Comparison of ENCODE assay signal across 22 cellular contexts in the genomic region with DNA sequence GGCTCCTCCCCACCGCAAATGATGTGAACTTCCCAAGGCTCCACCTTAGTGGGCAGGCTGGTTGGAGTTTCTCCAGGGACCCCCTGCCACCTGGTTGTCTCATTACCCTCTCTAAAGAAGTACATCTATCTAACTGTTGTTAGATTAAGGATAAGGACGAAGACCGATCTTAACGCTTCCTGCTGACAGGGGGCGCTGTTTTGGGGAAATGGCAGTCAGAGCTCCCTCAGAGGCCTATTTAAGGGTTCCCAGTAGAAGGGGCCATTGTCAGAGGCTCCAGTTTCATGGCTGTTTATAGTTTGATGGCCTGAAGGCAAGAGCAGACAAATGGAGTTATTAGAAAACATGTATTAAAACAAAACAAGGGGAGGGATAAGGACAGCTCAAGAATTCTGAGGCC.
"Had no signal": no experiment of that assay in that cellular context is flagged by ENCODE, and none has a peak within 500 bp of the region (broad histone marks: within the 10 kb centered on the region; RNA-seq: fewer than 3 reads in every experiment).

No MANE protein-coding gene starts in this region.

- H3K27me3 ChIP-seq: body of pancreas, right atrium auricular region, suprapubic skin, transverse colon, uterus had no signal

- ATAC-seq: activated naive CD4-positive, alpha-beta T cell treated with anti-CD3 and anti-CD28 coated beads, Interleukin-2, amount 50 U/mL, for 72 hours; activated T-cell treated with anti-CD3 and anti-CD28 coated beads, Interleukin-2, amount 50 U/mL, for 4 hours; body of pancreas; effector memory CD8-positive, alpha-beta T cell; foreskin keratinocyte; left ventricle myocardium superior had no signal

- H3K27ac ChIP-seq: body of pancreas, foreskin keratinocyte, right atrium auricular region, suprapubic skin, transverse colon, uterus, WERI-Rb-1 had no signal

- H3K9me3 Mint-ChIP-seq: activated naive CD4-positive, alpha-beta T cell treated with anti-CD3 and anti-CD28 coated beads, Interleukin-2, amount 50 U/mL, for 72 hours; activated T-cell treated with anti-CD3 and anti-CD28 coated beads, Interleukin-2, amount 50 U/mL, for 4 hours; effector memory CD8-positive, alpha-beta T cell; stimulated activated naive CD8-positive, alpha-beta T cell treated with anti-CD3 and anti-CD28 coated beads, Interleukin-15, Interleukin-2, amounts not matched to agents 100 ng/mL and 50 ng/mL, for 24 hours had no signal

- H3K4me1 Mint-ChIP-seq: activated CD4-positive, alpha-beta T cell treated with anti-CD3 and anti-CD28 coated beads, Interleukin-2, amount 10 ng/mL, durations not matched to agents 24 days and 14 days had no signal

- H3K4me1 ChIP-seq: body of pancreas, foreskin keratinocyte, right atrium auricular region, suprapubic skin, transverse colon, uterus had no signal

- H3K27me3 Mint-ChIP-seq: activated CD4-positive, alpha-beta T cell treated with anti-CD3 and anti-CD28 coated beads, Interleukin-2, amount 10 ng/mL, durations not matched to agents 24 days and 14 days; effector memory CD8-positive, alpha-beta T cell; progenitor cell of endocrine pancreas; stimulated activated naive CD8-positive, alpha-beta T cell treated with anti-CD3 and anti-CD28 coated beads, Interleukin-15, Interleukin-2, amounts not matched to agents 100 ng/mL and 50 ng/mL, for 24 hours had no signal

- H3K4me3 Mint-ChIP-seq: activated CD4-positive, alpha-beta T cell treated with anti-CD3 and anti-CD28 coated beads, Interleukin-2, amount 10 ng/mL, durations not matched to agents 24 days and 14 days; activated T-cell treated with anti-CD3 and anti-CD28 coated beads, Interleukin-2, amount 50 U/mL, for 4 hours; effector memory CD8-positive, alpha-beta T cell; stimulated activated naive CD8-positive, alpha-beta T cell treated with anti-CD3 and anti-CD28 coated beads, Interleukin-15, Interleukin-2, amounts not matched to agents 100 ng/mL and 50 ng/mL, for 24 hours had no signal

- DNase-seq: activated CD4-positive, alpha-beta T cell treated with anti-CD3 and anti-CD28 coated beads, Interleukin-2, amount 10 ng/mL, durations not matched to agents 24 days and 14 days; activated CD8-positive, alpha-beta memory T cell treated with anti-CD3 and anti-CD28 coated beads, Interleukin-2, amount 50 U/mL, for 4 hours; activated T-cell treated with anti-CD3 and anti-CD28 coated beads, Interleukin-2, amount 50 U/mL, for 4 hours; amniotic stem cell; body of pancreas; dermis blood vessel endothelial cell; effector memory CD8-positive, alpha-beta T cell; foreskin keratinocyte; head of caudate nucleus; left ventricle myocardium superior; stimulated activated CD4-positive, alpha-beta T cell treated with anti-CD3 and anti-CD28 coated beads, Interleukin-12 subunit alpha, Interleukin-12 subunit beta, amount 100 ng/mL, for 4 hours; stimulated activated CD4-positive, alpha-beta T cell treated with anti-CD3 and anti-CD28 coated beads, Interleukin-2, amount 100 ng/mL, for 24 hours; SW 1271; T-helper 2 cell; transverse colon; uterus; WERI-Rb-1 had no signal

- H3K9me3 ChIP-seq: body of pancreas, right atrium auricular region, suprapubic skin, transverse colon, uterus had no signal

- H3K27ac Mint-ChIP-seq: activated CD4-positive, alpha-beta T cell treated with anti-CD3 and anti-CD28 coated beads, Interleukin-2, amount 10 ng/mL, durations not matched to agents 24 days and 14 days; progenitor cell of endocrine pancreas; stimulated activated naive CD8-positive, alpha-beta T cell treated with anti-CD3 and anti-CD28 coated beads, Interleukin-15, Interleukin-2, amounts not matched to agents 100 ng/mL and 50 ng/mL, for 24 hours had no signal
